ENCODE assay signal across 8 cellular contexts in genomic region chr2:224894356-224894755, GRCh38.
DNase-seq lines count a peak whose midpoint lies in the region; ATAC-seq lines count a peak whose summit lies in the region.

No MANE protein-coding gene starts in this region.

- peaks cover 61% of the 10 kb centered on the region for H3K4me1 Mint-ChIP-seq in activated CD4-positive, alpha-beta T cell treated with anti-CD3 and anti-CD28 coated beads, Interleukin-2, amount 10 ng/mL, durations not matched to agents 7 days and 5 days
- H3K4me1 Mint-ChIP-seq in stimulated activated effector memory CD8-positive, alpha-beta T cell treated with anti-CD3 and anti-CD28 coated beads, Interleukin-12 subunit alpha, Interleukin-12 subunit beta, amount 100 ng/mL, for 72 hours: peaks cover 42% of the 10 kb centered on the region

- H3K36me3 Mint-ChIP-seq in activated CD4-positive, alpha-beta T cell treated with anti-CD3 and anti-CD28 coated beads, Interleukin-2, amount 10 ng/mL, durations not matched to agents 7 days and 5 days (ENCODE audit: low read depth): peaks cover 80% of the 10 kb centered on the region
- H3K36me3 Mint-ChIP-seq in stimulated activated effector memory CD8-positive, alpha-beta T cell treated with anti-CD3 and anti-CD28 coated beads, Interleukin-12 subunit alpha, Interleukin-12 subunit beta, amount 100 ng/mL, for 72 hours: peaks cover 93% of the 10 kb centered on the region

- DNase-seq in activated CD4-positive, alpha-beta T cell treated with anti-CD3 and anti-CD28 coated beads, Interleukin-2, amount 10 ng/mL, durations not matched to agents 7 days and 5 days: peak; percentile 16
- no peak for DNase-seq in activated CD4-positive, alpha-beta T cell treated with anti-CD3 and anti-CD28 coated beads for 1 hour
- DNase-seq in SKM-1 (lab: John Stamatoyannopoulos, UW; ENCODE audit: unreplicated experiment) (peak; percentile 83), mucosa of gallbladder (ENCODE audit: low spot score) (no peak)
- DNase-seq in stimulated activated effector memory CD8-positive, alpha-beta T cell treated with anti-CD3 and anti-CD28 coated beads, Interleukin-12 subunit alpha, Interleukin-12 subunit beta, amount 100 ng/mL, for 72 hours (ENCODE audit: low spot score in 2 of 2): no peak
- DNase-seq in activated effector memory CD4-positive, alpha-beta T cell treated with Interleukin-2 at 50 U/mL for 16 hours: no peak
- no peak for DNase-seq in effector CD4-positive, alpha-beta T cell

- H3K27me3 Mint-ChIP-seq in activated CD4-positive, alpha-beta T cell treated with anti-CD3 and anti-CD28 coated beads, Interleukin-2, amount 10 ng/mL, durations not matched to agents 7 days and 5 days: no peaks in the 10 kb centered on the region

- peak overlapping the region; percentile 46 for H3K4me3 Mint-ChIP-seq in activated CD4-positive, alpha-beta T cell treated with anti-CD3 and anti-CD28 coated beads, Interleukin-2, amount 10 ng/mL, durations not matched to agents 7 days and 5 days
- H3K4me3 Mint-ChIP-seq in stimulated activated effector memory CD8-positive, alpha-beta T cell treated with anti-CD3 and anti-CD28 coated beads, Interleukin-12 subunit alpha, Interleukin-12 subunit beta, amount 100 ng/mL, for 72 hours: peak overlapping the region; percentile 52

- H3K9me3 Mint-ChIP-seq in activated CD4-positive, alpha-beta T cell treated with anti-CD3 and anti-CD28 coated beads, Interleukin-2, amount 10 ng/mL, durations not matched to agents 7 days and 5 days: no peaks in the 10 kb centered on the region
- H3K9me3 Mint-ChIP-seq in stimulated activated effector memory CD8-positive, alpha-beta T cell treated with anti-CD3 and anti-CD28 coated beads, Interleukin-12 subunit alpha, Interleukin-12 subunit beta, amount 100 ng/mL, for 72 hours: no peaks in the 10 kb centered on the region

- peak; percentile 82 for ATAC-seq in HG02943 (IDR thresholded peaks at IDR 0.05; ENCODE audit: low read depth, unreplicated experiment)
- peak; percentile 85 for ATAC-seq in stimulated activated effector memory CD8-positive, alpha-beta T cell treated with anti-CD3 and anti-CD28 coated beads, Interleukin-12 subunit alpha, Interleukin-12 subunit beta, amount 100 ng/mL, for 72 hours

- POLR2A ChIA-PET in activated CD4-positive, alpha-beta T cell treated with anti-CD3 and anti-CD28 coated beads, Interleukin-2, amount 10 ng/mL, durations not matched to agents 7 days and 5 days (lab: Charles Lee): no interaction called here

- peak overlapping the region; percentile 86 for H3K27ac Mint-ChIP-seq in activated CD4-positive, alpha-beta T cell treated with anti-CD3 and anti-CD28 coated beads, Interleukin-2, amount 10 ng/mL, durations not matched to agents 7 days and 5 days
- peak overlapping the region; percentile 81 for H3K27ac Mint-ChIP-seq in stimulated activated effector memory CD8-positive, alpha-beta T cell treated with anti-CD3 and anti-CD28 coated beads, Interleukin-12 subunit alpha, Interleukin-12 subunit beta, amount 100 ng/mL, for 72 hours

- CTCF ChIA-PET in activated CD4-positive, alpha-beta T cell treated with anti-CD3 and anti-CD28 coated beads, Interleukin-2, amount 10 ng/mL, durations not matched to agents 7 days and 5 days (lab: Charles Lee): interaction anchor here (1.0 to 2.0 kb wide), 5 partner anchors 11 to 49 kb away, joined by 3 to 6 read pairs (median 4); no protein-coding TSS in a partner anchor

Comparison
In these comparisons a context has a peak if more than half of its experiments do, and no peak if none do; other contexts are left out.
1. DNase-seq: peak in activated CD4-positive, alpha-beta T cell treated with anti-CD3 and anti-CD28 coated beads, Interleukin-2, amount 10 ng/mL, durations not matched to agents 7 days and 5 days (single experiment) and SKM-1 (single experiment); none in activated CD4-positive, alpha-beta T cell treated with anti-CD3 and anti-CD28 coated beads for 1 hour (single experiment), stimulated activated effector memory CD8-positive, alpha-beta T cell treated with anti-CD3 and anti-CD28 coated beads, Interleukin-12 subunit alpha, Interleukin-12 subunit beta, amount 100 ng/mL, for 72 hours (0 of 2), mucosa of gallbladder (single experiment), activated effector memory CD4-positive, alpha-beta T cell treated with Interleukin-2 at 50 U/mL for 16 hours (single experiment) and effector CD4-positive, alpha-beta T cell (single experiment).